ENCODE assay signal across 11 cellular contexts in the genomic region with DNA sequence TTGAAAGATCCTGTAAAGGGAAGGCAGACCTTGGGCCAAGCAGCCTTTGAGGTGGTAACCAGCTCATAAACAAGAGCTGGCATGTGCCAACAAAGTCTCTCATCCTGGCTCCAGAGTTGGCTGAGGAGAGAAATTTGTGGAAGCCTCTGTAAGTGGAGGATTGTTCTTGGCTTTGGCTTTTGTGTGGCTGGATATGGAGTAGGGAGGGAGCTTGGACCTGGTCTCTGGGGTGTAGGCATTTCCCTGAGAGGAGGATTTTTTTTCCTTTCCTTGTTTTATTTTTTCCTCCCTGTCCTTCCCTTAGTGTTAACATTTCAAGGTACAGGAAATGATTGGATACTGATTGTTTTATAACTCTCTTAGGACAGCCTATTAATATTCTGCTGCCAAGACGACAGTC.
DNase-seq lines count a peak whose midpoint lies in the region; ATAC-seq and TF ChIP-seq lines count a peak whose summit lies in the region.
"Had no signal": no experiment of that assay in that cellular context is flagged by ENCODE, and none has a peak within 500 bp of the region (broad histone marks: within the 10 kb centered on the region; RNA-seq: fewer than 3 reads in every experiment).

No MANE protein-coding gene starts in this region.

- H3K4me3 Mint-ChIP-seq in CD4-positive, alpha-beta memory T cell: peak overlapping the region in 1 of 8 donors; percentile 23
- H3K4me3 Mint-ChIP-seq: T-helper 1 cell treated with Interleukin-12 subunit alpha and Interleukin-12 subunit beta and Interleukin-4 antibody, amounts not matched to agents 30 μg/mL and 1 μg/mL, for 36 hours had no signal

- no peaks in the 10 kb centered on the region for H3K9me3 ChIP-seq in CD4-positive, alpha-beta memory T cell (ENCODE audit: control insufficient read depth in 1 of 2, low read length in 2 of 2)
- no peaks in the 10 kb centered on the region for H3K9me3 ChIP-seq in RWPE2 (ENCODE audit: severe bottlenecking)
- H3K9me3 ChIP-seq: BLaER1, right lobe of liver had no signal

- peaks cover 39 to 65% (median 52%) of the 10 kb centered on the region in 4 donors for H3K4me1 Mint-ChIP-seq in CD4-positive, alpha-beta memory T cell

- H3K4me1 ChIP-seq in CD4-positive, alpha-beta memory T cell (ENCODE audit: insufficient read depth, low read length): peaks cover 27% of the 10 kb centered on the region
- H3K4me1 ChIP-seq in RWPE2 (ENCODE audit: insufficient read depth, poor library complexity, severe bottlenecking): peaks cover 35% of the 10 kb centered on the region
- peaks cover 37% of the 10 kb centered on the region for H3K4me1 ChIP-seq in foreskin keratinocyte
- H3K4me1 ChIP-seq: BLaER1 had no signal

- H3K36me3 ChIP-seq in CD4-positive, alpha-beta memory T cell (ENCODE audit: insufficient read depth, low read length): no peaks in the 10 kb centered on the region
- peaks cover 17% of the 10 kb centered on the region; the same call in 1 of the 2 replicates for H3K36me3 ChIP-seq in RWPE2 (ENCODE audit: low read depth)

- DNase-seq in CD4-positive, alpha-beta memory T cell: no peak
- DNase-seq in RWPE2 (ENCODE audit: low spot score) (no peak), foreskin keratinocyte (peak; percentile 14 to 39), pons (ENCODE audit: low spot score) (peak; percentile 83), GM20000 (ENCODE audit: low spot score) (no peak), NCI-H748 treated with DMSO at 0.1 percent for 48 hours (lab: John Stamatoyannopoulos, UW) (no peak)
- DNase-seq: right lobe of liver had no signal

- TF ChIP-seq CTCF in RWPE2 (IDR thresholded peaks at IDR 0.05; ENCODE audit: poor library complexity, severe bottlenecking) (no peak), foreskin keratinocyte (conservative IDR thresholded peaks at IDR 0.05) (no peak), GM20000 (IDR thresholded peaks at IDR 0.05; ENCODE audit: extremely low read depth, missing control alignments) (no peak)

- no peak overlapping the region for H3K27ac ChIP-seq in CD4-positive, alpha-beta memory T cell (ENCODE audit: low read depth, low read length)
- peak overlapping the region; percentile 60 for H3K27ac ChIP-seq in RWPE2 (ENCODE audit: poor library complexity, severe bottlenecking)
- H3K27ac ChIP-seq in foreskin keratinocyte: peak overlapping the region; percentile 23
- H3K27ac ChIP-seq: BLaER1, right lobe of liver had no signal

- H3K9me3 Mint-ChIP-seq in CD4-positive, alpha-beta memory T cell: peaks cover 0 to 1% (median 0%) of the 10 kb centered on the region in 8 donors
- H3K9me3 Mint-ChIP-seq: T-helper 1 cell treated with Interleukin-12 subunit alpha and Interleukin-12 subunit beta and Interleukin-4 antibody, amounts not matched to agents 30 μg/mL and 1 μg/mL, for 36 hours had no signal

- CTCF ChIA-PET in CD4-positive, alpha-beta memory T cell (lab: Charles Lee; ENCODE audit: partially characterized antibody): interaction anchor here (0.7 kb wide), 1 partner anchor 45 kb away, joined by 3 read pairs; no protein-coding TSS in a partner anchor

- peak overlapping the region in 4 of 7 donors; percentile 33 to 48 (median 42) for H3K27ac Mint-ChIP-seq in CD4-positive, alpha-beta memory T cell
- H3K27ac Mint-ChIP-seq: T-helper 1 cell treated with Interleukin-12 subunit alpha and Interleukin-12 subunit beta and Interleukin-4 antibody, amounts not matched to agents 30 μg/mL and 1 μg/mL, for 36 hours had no signal

- intact Hi-C loops in CD4-positive, alpha-beta memory T cell (cut with micrococcal nuclease): no loop called here

- H3K36me3 Mint-ChIP-seq in CD4-positive, alpha-beta memory T cell: peaks cover 13 to 28% of the 10 kb centered on the region in 2 donors

- no peak overlapping the region for H3K4me3 ChIP-seq in CD4-positive, alpha-beta memory T cell (ENCODE audit: low read length in 2 of 2)
- no peak overlapping the region for H3K4me3 ChIP-seq in RWPE2 (ENCODE audit: severe bottlenecking)
- H3K4me3 ChIP-seq: BLaER1, right lobe of liver had no signal

- no peaks in the 10 kb centered on the region for H3K27me3 ChIP-seq in CD4-positive, alpha-beta memory T cell (ENCODE audit: insufficient read depth, low read length)
- no peaks in the 10 kb centered on the region for H3K27me3 ChIP-seq in RWPE2 (ENCODE audit: insufficient read depth, poor library complexity, severe bottlenecking)
- no peaks in the 10 kb centered on the region for H3K27me3 ChIP-seq in foreskin keratinocyte
- H3K27me3 ChIP-seq: BLaER1, right lobe of liver had no signal

- no peaks in the 10 kb centered on the region for H3K27me3 Mint-ChIP-seq in CD4-positive, alpha-beta memory T cell

- ATAC-seq in RWPE2 (ENCODE audit: low read depth) (peak; percentile 28), foreskin keratinocyte (peak; percentile 9), GM21526 (IDR thresholded peaks at IDR 0.05; ENCODE audit: low FRiP score, unreplicated experiment) (no peak), GM21528 (IDR thresholded peaks at IDR 0.05; ENCODE audit: low FRiP score, unreplicated experiment) (no peak)

- POLR2A ChIA-PET in CD4-positive, alpha-beta memory T cell (lab: Charles Lee; ENCODE audit: partially characterized antibody): interaction anchor here (1.5 kb wide), 1 partner anchor 17 kb away, joined by 3 read pairs; no protein-coding TSS in a partner anchor

Comparison
In these comparisons a context has a peak if more than half of its experiments do, and no peak if none do; other contexts are left out.
1. DNase-seq: peak in foreskin keratinocyte (2 of 2) and pons (single experiment); none in CD4-positive, alpha-beta memory T cell (0 of 5), RWPE2 (single experiment), GM20000 (single experiment) and NCI-H748 treated with DMSO at 0.1 percent for 48 hours (single experiment).
2. ATAC-seq: peak in RWPE2 (single experiment) and foreskin keratinocyte (single experiment); none in GM21526 (single experiment) and GM21528 (single experiment).